ENCODE assay signal across 16 cellular contexts in the genomic region with DNA sequence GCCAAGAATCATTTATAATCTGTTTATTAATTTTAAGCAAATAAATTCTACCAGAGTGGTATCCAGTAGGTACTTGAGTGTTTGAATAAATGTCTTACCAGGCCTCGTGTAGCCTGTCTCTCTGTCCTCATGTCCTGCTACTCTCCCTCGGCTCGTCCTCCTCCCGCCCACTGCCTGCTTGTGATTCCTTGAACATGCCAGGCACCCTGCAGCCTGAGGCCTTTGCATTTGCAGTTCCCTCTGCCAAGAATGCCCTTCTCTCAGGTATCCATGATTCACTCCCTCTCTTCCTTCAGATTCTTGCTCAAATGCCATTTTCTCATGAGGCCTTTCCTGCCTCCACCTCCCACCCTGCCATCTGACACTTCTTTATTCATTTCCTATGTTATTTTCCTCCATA.
DNase-seq lines count a peak whose midpoint lies in the region; ATAC-seq and TF ChIP-seq lines count a peak whose summit lies in the region.
"Had no signal": no experiment of that assay in that cellular context is flagged by ENCODE, and none has a peak within 500 bp of the region (broad histone marks: within the 10 kb centered on the region; RNA-seq: fewer than 3 reads in every experiment).

No MANE protein-coding gene starts in this region.

- H3K4me2 ChIP-seq in mesendoderm (ENCODE audit: low read length): no peak overlapping the region
- H3K4me2 ChIP-seq: GM23338 had no signal

- H3K18ac ChIP-seq in mesendoderm (ENCODE audit: low read length): no peak overlapping the region

- no peak overlapping the region for H3K4ac ChIP-seq in mesendoderm (ENCODE audit: low read depth, low read length)

- no peak overlapping the region for H3K56ac ChIP-seq in mesendoderm (ENCODE audit: low read length)

- H4K8ac ChIP-seq in mesendoderm (ENCODE audit: low read depth, low read length): no peak overlapping the region

- POLR2A ChIA-PET in WTC11 (lab: Charles Lee): no interaction called here

- H2AK5ac ChIP-seq in mesendoderm (ENCODE audit: low read length): no peak overlapping the region

- no peaks in the 10 kb centered on the region for H3K36me3 ChIP-seq in mesendoderm (ENCODE audit: control insufficient read depth, insufficient read depth, low read length)
- H3K36me3 ChIP-seq: HAP-1 had no signal

- no peak overlapping the region for H3K9ac ChIP-seq in mesendoderm (ENCODE audit: low read length)

- no peaks in the 10 kb centered on the region for H3K79me1 ChIP-seq in mesendoderm (ENCODE audit: low read length)

- no peak overlapping the region for H2BK5ac ChIP-seq in mesendoderm (ENCODE audit: low read length)

- CTCF ChIA-PET in WTC11 (lab: Charles Lee): no interaction called here

- H3K27me3 Mint-ChIP-seq in WTC11 (ENCODE audit: low read depth): no peaks in the 10 kb centered on the region
- H3K27me3 Mint-ChIP-seq: CD4-positive, alpha-beta T cell had no signal

- H2BK120ac ChIP-seq in mesendoderm (ENCODE audit: low read depth, low read length): no peak overlapping the region

- DNase-seq in M059J (ENCODE audit: low read depth): peak; percentile 15
- peak; percentile 9 for DNase-seq in WTC11 (ENCODE audit: low spot score)
- DNase-seq in epithelial cell of prostate (ENCODE audit: low read depth, low spot score): peak; percentile 6
- peak; percentile 3 for DNase-seq in mesendoderm
- DNase-seq in inferior parietal cortex (ENCODE audit: extremely low spot score): no peak
- no peak for DNase-seq in left lobe of liver (ENCODE audit: low spot score)
- DNase-seq in lower leg skin (ENCODE audit: low spot score in 2 of 2): no peak
- DNase-seq: C1 segment of cervical spinal cord; Calu3; CD4-positive, alpha-beta T cell; DMS 273 treated with DMSO at 0.1 percent for 48 hours had no signal

- intact Hi-C loops in lower leg skin (cut with DNase I; ENCODE audit: low total_unique reads): no loop called here

- H3K27ac Mint-ChIP-seq in WTC11: no peak overlapping the region
- H3K27ac Mint-ChIP-seq: B cell; CD4-positive, alpha-beta T cell; GM23338 had no signal

- no peak overlapping the region for H2BK15ac ChIP-seq in mesendoderm (replicated peaks; ENCODE audit: low read depth)

- H3K4me3 Mint-ChIP-seq in WTC11: no peak overlapping the region
- H3K4me3 Mint-ChIP-seq: B cell; CD4-positive, alpha-beta T cell; GM23338; IgD-negative memory B cell had no signal

- no peak overlapping the region for H3K23ac ChIP-seq in mesendoderm (ENCODE audit: low read length)

- H3K27me3 ChIP-seq in mesendoderm (ENCODE audit: insufficient read depth, low read length, poor library complexity): no peaks in the 10 kb centered on the region

- H4K5ac ChIP-seq in mesendoderm (ENCODE audit: low read length): no peak overlapping the region

- TF ChIP-seq POLR2A in lower leg skin (IDR thresholded peaks at IDR 0.05): no peak

- H3K4me3 ChIP-seq in mesendoderm (ENCODE audit: low read length) (no peak overlapping the region), lower leg skin (ENCODE audit: low read depth, poor library complexity, severe bottlenecking) (no peak overlapping the region)
- H3K4me3 ChIP-seq: GM12878, GM23338, HAP-1 had no signal

- H3K36me3 Mint-ChIP-seq in WTC11: no peaks in the 10 kb centered on the region
- H3K36me3 Mint-ChIP-seq: IgD-negative memory B cell had no signal

- ATAC-seq in WTC11 (no peak), left lobe of liver (no peak)
- ATAC-seq: GM12878, GM23338 had no signal

- H3K4me1 Mint-ChIP-seq in WTC11: peaks cover 4% of the 10 kb centered on the region; the same call in 1 of the 2 replicates
- H3K4me1 Mint-ChIP-seq: B cell, IgD-negative memory B cell had no signal

- no CpG with 5 or more reads among the region's 4 CpGs for WGBS in mesendoderm (ENCODE audit: extremely low coverage, insufficient coverage, low lambda C conversion rate)
- 57 to 59% methylated on average over 4 of the region's 4 CpGs for WGBS in lower leg skin, 2 donors

- H3K27ac ChIP-seq in epithelial cell of prostate (peak overlapping the region; percentile 65), mesendoderm (ENCODE audit: low read depth, low read length) (no peak overlapping the region)

- no peaks in the 10 kb centered on the region for H3K9me3 Mint-ChIP-seq in WTC11
- H3K9me3 Mint-ChIP-seq: CD4-positive, alpha-beta T cell; GM23338 had no signal

- TF ChIP-seq CTCF in WTC11 (IDR thresholded peaks at IDR 0.05) (no peak), lower leg skin (IDR thresholded peaks at IDR 0.05) (no peak)

- H3K79me2 ChIP-seq in mesendoderm (ENCODE audit: control insufficient read depth, insufficient read depth, low read length): no peaks in the 10 kb centered on the region

- H3K4me1 ChIP-seq in mesendoderm (ENCODE audit: control insufficient read depth, low read depth, low read length): no peaks in the 10 kb centered on the region
- H3K4me1 ChIP-seq: HAP-1 had no signal

TF ChIP-seq in WTC11, 78 proteins besides CTCF, POLR2A, EP300 and RAD21:
- no peak for TF ChIP-seq ZBTB21 (CRISPR knock-in tag; IDR thresholded peaks at IDR 0.05; ENCODE audit: borderline replicate concordance)
- TF ChIP-seq OVOL2 (CRISPR knock-in tag; IDR thresholded peaks at IDR 0.05; ENCODE audit: borderline replicate concordance): no peak
- TF ChIP-seq, protein P1, sequence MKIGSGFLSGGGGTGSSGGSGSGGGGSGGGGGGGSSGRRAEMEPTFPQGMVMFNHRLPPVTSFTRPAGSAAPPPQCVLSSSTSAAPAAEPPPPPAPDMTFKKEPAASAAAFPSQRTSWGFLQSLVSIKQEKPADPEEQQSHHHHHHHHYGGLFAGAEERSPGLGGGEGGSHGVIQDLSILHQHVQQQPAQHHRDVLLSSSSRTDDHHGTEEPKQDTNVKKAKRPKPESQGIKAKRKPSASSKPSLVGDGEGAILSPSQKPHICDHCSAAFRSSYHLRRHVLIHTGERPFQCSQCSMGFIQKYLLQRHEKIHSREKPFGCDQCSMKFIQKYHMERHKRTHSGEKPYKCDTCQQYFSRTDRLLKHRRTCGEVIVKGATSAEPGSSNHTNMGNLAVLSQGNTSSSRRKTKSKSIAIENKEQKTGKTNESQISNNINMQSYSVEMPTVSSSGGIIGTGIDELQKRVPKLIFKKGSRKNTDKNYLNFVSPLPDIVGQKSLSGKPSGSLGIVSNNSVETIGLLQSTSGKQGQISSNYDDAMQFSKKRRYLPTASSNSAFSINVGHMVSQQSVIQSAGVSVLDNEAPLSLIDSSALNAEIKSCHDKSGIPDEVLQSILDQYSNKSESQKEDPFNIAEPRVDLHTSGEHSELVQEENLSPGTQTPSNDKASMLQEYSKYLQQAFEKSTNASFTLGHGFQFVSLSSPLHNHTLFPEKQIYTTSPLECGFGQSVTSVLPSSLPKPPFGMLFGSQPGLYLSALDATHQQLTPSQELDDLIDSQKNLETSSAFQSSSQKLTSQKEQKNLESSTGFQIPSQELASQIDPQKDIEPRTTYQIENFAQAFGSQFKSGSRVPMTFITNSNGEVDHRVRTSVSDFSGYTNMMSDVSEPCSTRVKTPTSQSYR (CRISPR knock-in tag; IDR thresholded peaks at IDR 0.05): no peak
- TF ChIP-seq, protein P2, sequence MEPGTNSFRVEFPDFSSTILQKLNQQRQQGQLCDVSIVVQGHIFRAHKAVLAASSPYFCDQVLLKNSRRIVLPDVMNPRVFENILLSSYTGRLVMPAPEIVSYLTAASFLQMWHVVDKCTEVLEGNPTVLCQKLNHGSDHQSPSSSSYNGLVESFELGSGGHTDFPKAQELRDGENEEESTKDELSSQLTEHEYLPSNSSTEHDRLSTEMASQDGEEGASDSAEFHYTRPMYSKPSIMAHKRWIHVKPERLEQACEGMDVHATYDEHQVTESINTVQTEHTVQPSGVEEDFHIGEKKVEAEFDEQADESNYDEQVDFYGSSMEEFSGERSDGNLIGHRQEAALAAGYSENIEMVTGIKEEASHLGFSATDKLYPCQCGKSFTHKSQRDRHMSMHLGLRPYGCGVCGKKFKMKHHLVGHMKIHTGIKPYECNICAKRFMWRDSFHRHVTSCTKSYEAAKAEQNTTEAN (CRISPR knock-in tag; IDR thresholded peaks at IDR 0.05): no peak
- no peak for TF ChIP-seq FOXK1 (CRISPR knock-in tag; IDR thresholded peaks at IDR 0.05)
- no peak for TF ChIP-seq NR1H2 (CRISPR knock-in tag; IDR thresholded peaks at IDR 0.05)
- TF ChIP-seq, protein P3, sequence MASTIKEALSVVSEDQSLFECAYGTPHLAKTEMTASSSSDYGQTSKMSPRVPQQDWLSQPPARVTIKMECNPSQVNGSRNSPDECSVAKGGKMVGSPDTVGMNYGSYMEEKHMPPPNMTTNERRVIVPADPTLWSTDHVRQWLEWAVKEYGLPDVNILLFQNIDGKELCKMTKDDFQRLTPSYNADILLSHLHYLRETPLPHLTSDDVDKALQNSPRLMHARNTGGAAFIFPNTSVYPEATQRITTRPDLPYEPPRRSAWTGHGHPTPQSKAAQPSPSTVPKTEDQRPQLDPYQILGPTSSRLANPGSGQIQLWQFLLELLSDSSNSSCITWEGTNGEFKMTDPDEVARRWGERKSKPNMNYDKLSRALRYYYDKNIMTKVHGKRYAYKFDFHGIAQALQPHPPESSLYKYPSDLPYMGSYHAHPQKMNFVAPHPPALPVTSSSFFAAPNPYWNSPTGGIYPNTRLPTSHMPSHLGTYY (CRISPR knock-in tag; IDR thresholded peaks at IDR 0.05): no peak
- no peak for TF ChIP-seq SOX15 (CRISPR knock-in tag; IDR thresholded peaks at IDR 0.05)

Comparison
In these comparisons a context has a peak if more than half of its experiments do, and no peak if none do; other contexts are left out.
1. DNase-seq: peak in M059J (single experiment), WTC11 (single experiment), epithelial cell of prostate (single experiment) and mesendoderm (single experiment); none in inferior parietal cortex (single experiment), left lobe of liver (single experiment) and lower leg skin (0 of 2).